Comparison of ENCODE assay signal across 12 cellular contexts in genomic region chrX:24426921-24427746, GRCh38. TPM values are rescaled to one million over a fixed set of nuclear protein-coding genes. Genes with fewer than 3 reads are reported as not detected.
A peak's percentile ranks its signal among the peaks of the same experiment; 100 is the strongest.
DNase-seq lines count a peak whose midpoint lies in the region; ATAC-seq, FAIRE-seq and TF ChIP-seq lines count a peak whose summit lies in the region.
"Had no signal": no experiment of that assay in that cellular context is flagged by ENCODE, and none has a peak within 500 bp of the region (broad histone marks: within the 10 kb centered on the region; RNA-seq: fewer than 3 reads in every experiment).

No MANE protein-coding gene starts in this region.

- H3K4me1 ChIP-seq in mammary epithelial cell (ENCODE audit: insufficient read depth, low read length), result peaks cover 16% of the 10 kb centered on the region
- peaks cover 7% of the 10 kb centered on the region for H3K4me1 ChIP-seq in iPS-15b (ENCODE audit: control insufficient read depth, insufficient read depth, low read length)

- 34% methylated on average over 9 of the region's 10 CpGs for WGBS in mammary epithelial cell (ENCODE audit: low coverage, missing lambda C conversion rate)

- peak overlapping the region; percentile 80 for H2AFZ ChIP-seq in mammary epithelial cell (ENCODE audit: low read depth, low read length)

- no peak overlapping the region for H3K4me2 ChIP-seq in mammary epithelial cell (ENCODE audit: insufficient read depth, low read depth, low read length)

- H3K27me3 ChIP-seq in mammary epithelial cell (ENCODE audit: insufficient read depth, low read length) (peaks cover 3% of the 10 kb centered on the region), iPS-15b (ENCODE audit: control insufficient read depth, insufficient read depth, low read length) (no peaks in the 10 kb centered on the region), MG63 (no peaks in the 10 kb centered on the region)

- DNase-seq in HTR-8/SVneo (ENCODE audit: insufficient read length, low spot score) (no peak), mammary epithelial cell (peak; percentile 60), sciatic nerve (ENCODE audit: low spot score) (no peak), MG63 (no peak), GM19238 (ENCODE audit: insufficient read length, low spot score) (no peak)
- DNase-seq: activated CD4-positive, alpha-beta T cell treated with anti-CD3 and anti-CD28 coated beads, Interleukin-2, amount 50 U/mL, for 4 hours; heart right ventricle; stimulated activated CD4-positive, alpha-beta T cell treated with anti-CD3 and anti-CD28 coated beads, Interleukin-12 subunit alpha, Interleukin-12 subunit beta, amount 100 ng/mL, for 4 hours had no signal

- in situ Hi-C loops in mammary epithelial cell (cut with MboI; ENCODE audit: low sequenced_read_pairs in 2 of 2), result no loop called here

- no peak for TF ChIP-seq CTCF in mammary epithelial cell (conservative IDR thresholded peaks at IDR 0.05 in 1 of 2, IDR thresholded peaks at IDR 0.05 in 1 of 2; ENCODE audit: extremely low read depth in 1 of 2, insufficient read depth in 1 of 2, low read depth in 1 of 2, low read length in 2 of 2)

- no peaks in the 10 kb centered on the region for H4K20me1 ChIP-seq in mammary epithelial cell (ENCODE audit: insufficient read depth, low read length)

- H3K4me3 ChIP-seq in mammary epithelial cell (replicated peaks in 1 of 3; ENCODE audit: insufficient read depth in 1 of 3, low read depth in 2 of 3, low read length in 3 of 3), result no peak overlapping the region
- no peak overlapping the region for H3K4me3 ChIP-seq in iPS-15b (ENCODE audit: low read depth, low read length)
- no peak overlapping the region for H3K4me3 ChIP-seq in MG63
- H3K4me3 ChIP-seq: heart right ventricle had no signal

- peak overlapping the region; percentile 36 for H3K27ac ChIP-seq in mammary epithelial cell (ENCODE audit: insufficient read depth, low read depth, low read length)
- H3K27ac ChIP-seq: C4-2B had no signal

- intact Hi-C loops in mammary epithelial cell (cut with micrococcal nuclease), result loop anchor here (5.0 kb wide), 1 partner anchor 40 kb away; the partner anchor contains the start of gene PDK3
- intact Hi-C loops in sciatic nerve (cut with DNase I), result no loop called here

- H3K9me3 ChIP-seq in mammary epithelial cell (replicated peaks; ENCODE audit: insufficient read depth, low read length), result no peaks in the 10 kb centered on the region
- no peaks in the 10 kb centered on the region for H3K9me3 ChIP-seq in iPS-15b (ENCODE audit: control insufficient read depth, insufficient read depth, low read length)
- H3K9me3 ChIP-seq in MG63, result no peaks in the 10 kb centered on the region

- H3K36me3 ChIP-seq in mammary epithelial cell (ENCODE audit: insufficient read depth, low read length), result no peaks in the 10 kb centered on the region
- H3K36me3 ChIP-seq in iPS-15b (ENCODE audit: control insufficient read depth, insufficient read depth, low read length), result no peaks in the 10 kb centered on the region
- H3K36me3 ChIP-seq in MG63, result no peaks in the 10 kb centered on the region
- H3K36me3 ChIP-seq: heart right ventricle had no signal

- H3K9ac ChIP-seq in mammary epithelial cell (ENCODE audit: insufficient read depth, low read length) (no peak overlapping the region), iPS-15b (ENCODE audit: low read depth, low read length) (peak overlapping the region; percentile 10)

- FAIRE-seq in HTR-8/SVneo (lab: Jason Lieb, UNC), result peak; percentile 33

- ATAC-seq in sciatic nerve (peak; percentile 71), HG02981 (IDR thresholded peaks at IDR 0.05; ENCODE audit: unreplicated experiment) (no peak), HG02870 (IDR thresholded peaks at IDR 0.05; ENCODE audit: unreplicated experiment) (no peak)

- CTCF ChIA-PET in mammary epithelial cell (lab: Charles Lee; ENCODE audit: low non-redundant PET), result interaction anchor here (0.7 kb wide), 1 partner anchor 648 kb away, joined by 3 read pairs; no protein-coding TSS in a partner anchor

- dilution Hi-C loops in mammary epithelial cell (cut with HindIII; ENCODE audit: low sequenced_read_pairs), result no loop called here

- BruUV-seq in mammary epithelial cell (replicated peaks; lab: Mats Ljungman, UMichigan), result no TSS peak

- H3K79me2 ChIP-seq in mammary epithelial cell (ENCODE audit: insufficient read depth, low read length), result no peaks in the 10 kb centered on the region

RNA-seq across cellular contexts. Expression of gene PDK3, which starts 38.0 kb away (rescaled TPM):
- total RNA-seq in mammary epithelial cell (1 to 10 TPM; 1.2 to 6.0 TPM), sciatic nerve (18.7 TPM)
- polyA plus RNA-seq in mammary epithelial cell, result 9.2 TPM
- polyA minus RNA-seq in mammary epithelial cell, result 15.6 TPM
- 3.1 and 3.8 TPM in 2 replicates for total RNA-seq in MG63 (2014; rRNA removed; shearing (Covaris generic); ENCODE audit: low replicate concordance)
